ENCODE assay signal across 31 cellular contexts in genomic region chr1:172979828-172980227, GRCh38.
"Had no signal": no experiment of that assay in that cellular context is flagged by ENCODE, and none has a peak within 500 bp of the region (broad histone marks: within the 10 kb centered on the region; RNA-seq: fewer than 3 reads in every experiment).

No MANE protein-coding gene starts in this region.

- H3K4me1 ChIP-seq: breast epithelium had no signal

- H3K4me3 ChIP-seq: adrenal gland, body of pancreas, breast epithelium, cardiac muscle cell, coronary artery, dorsolateral prefrontal cortex had no signal

- H3K27me3 ChIP-seq: adrenal gland, body of pancreas, breast epithelium, cardiac muscle cell, dorsolateral prefrontal cortex had no signal

- H3K36me3 ChIP-seq: adrenal gland, cardiac muscle cell, WERI-Rb-1 had no signal

- FAIRE-seq: frontal cortex had no signal

- H3K27ac ChIP-seq: adrenal gland, body of pancreas, breast epithelium, cardiac muscle cell, coronary artery, dorsolateral prefrontal cortex, WERI-Rb-1 had no signal

- H3K9me3 ChIP-seq: adrenal gland, body of pancreas, breast epithelium had no signal

- ATAC-seq: activated CD4-positive, alpha-beta T cell treated with anti-CD3 and anti-CD28 coated beads for 36 hours; activated CD8-positive, alpha-beta memory T cell treated with anti-CD3 and anti-CD28 coated beads, Interleukin-2, amount 10 ng/mL, durations not matched to agents 7 days and 5 days; activated CD8-positive, alpha-beta T cell treated with anti-CD3 and anti-CD28 coated beads, Interleukin-2, amount 10 ng/mL, durations not matched to agents 7 days and 5 days; activated naive CD8-positive, alpha-beta T cell treated with anti-CD3 and anti-CD28 coated beads, Interleukin-2, amount 50 U/mL, for 24 hours; body of pancreas; esophagus mucosa; T-helper 17 cell had no signal

- DNase-seq: activated CD4-positive, alpha-beta memory T cell treated with anti-CD3 and anti-CD28 coated beads for 36 hours; activated CD4-positive, alpha-beta T cell treated with anti-CD3 and anti-CD28 coated beads for 36 hours; activated CD4-positive, alpha-beta T cell treated with anti-CD3 and anti-CD28 coated beads, Interleukin-2, amount 10 ng/mL, durations not matched to agents 24 days and 14 days; activated CD4-positive, CD25-positive, alpha-beta regulatory T cell; activated CD4-positive, CD25-positive, alpha-beta regulatory T cell treated with anti-CD3 and anti-CD28 coated beads, Interleukin-2, amount 50 U/mL, for 72 hours; activated CD8-positive, alpha-beta memory T cell treated with anti-CD3 and anti-CD28 coated beads, Interleukin-2, amount 10 ng/mL, durations not matched to agents 7 days and 5 days; activated CD8-positive, alpha-beta memory T cell treated with anti-CD3 and anti-CD28 coated beads, Interleukin-2, amount 50 U/mL, for 4 hours; activated CD8-positive, alpha-beta T cell treated with anti-CD3 and anti-CD28 coated beads, Interleukin-2, amount 10 ng/mL, durations not matched to agents 7 days and 5 days; activated effector memory CD4-positive, alpha-beta T cell treated with anti-CD3 and anti-CD28 coated beads, Interleukin-2, amount 50 U/mL, for 16 hours; activated naive CD4-positive, alpha-beta T cell treated with anti-CD3 and anti-CD28 coated beads for 36 hours; activated naive CD8-positive, alpha-beta T cell treated with anti-CD3 and anti-CD28 coated beads for 36 hours; activated naive CD8-positive, alpha-beta T cell treated with anti-CD3 and anti-CD28 coated beads, Interleukin-2, amount 50 U/mL, for 24 hours; activated T-cell treated with anti-CD3 and anti-CD28 coated beads, Interleukin-2, amount 50 U/mL, for 1 hour; activated T-cell treated with anti-CD3 and anti-CD28 coated beads, Interleukin-2, amount 50 U/mL, for 48 hours; adrenal gland; amygdala; aorta; body of pancreas; dorsolateral prefrontal cortex; effector memory CD4-positive, alpha-beta T cell; endodermal cell; head of caudate nucleus; T-helper 1 cell; T-helper 17 cell; T1000; WERI-Rb-1 had no signal
